1 cellular context compared by ENCODE assay signal in genomic region chr10:90997670-90998069, GRCh38.
TF ChIP-seq lines count a peak whose summit lies in the region.

No MANE protein-coding gene starts in this region.

TF ChIP-seq in GM12878, 131 proteins besides CTCF, POLR2A, EP300 and RAD21 (continued from another document):
- no peak for TF ChIP-seq HCFC1 (IDR thresholded peaks at IDR 0.05; ENCODE audit: low read length)
